8 cellular contexts compared by ENCODE assay signal in the genomic region with DNA sequence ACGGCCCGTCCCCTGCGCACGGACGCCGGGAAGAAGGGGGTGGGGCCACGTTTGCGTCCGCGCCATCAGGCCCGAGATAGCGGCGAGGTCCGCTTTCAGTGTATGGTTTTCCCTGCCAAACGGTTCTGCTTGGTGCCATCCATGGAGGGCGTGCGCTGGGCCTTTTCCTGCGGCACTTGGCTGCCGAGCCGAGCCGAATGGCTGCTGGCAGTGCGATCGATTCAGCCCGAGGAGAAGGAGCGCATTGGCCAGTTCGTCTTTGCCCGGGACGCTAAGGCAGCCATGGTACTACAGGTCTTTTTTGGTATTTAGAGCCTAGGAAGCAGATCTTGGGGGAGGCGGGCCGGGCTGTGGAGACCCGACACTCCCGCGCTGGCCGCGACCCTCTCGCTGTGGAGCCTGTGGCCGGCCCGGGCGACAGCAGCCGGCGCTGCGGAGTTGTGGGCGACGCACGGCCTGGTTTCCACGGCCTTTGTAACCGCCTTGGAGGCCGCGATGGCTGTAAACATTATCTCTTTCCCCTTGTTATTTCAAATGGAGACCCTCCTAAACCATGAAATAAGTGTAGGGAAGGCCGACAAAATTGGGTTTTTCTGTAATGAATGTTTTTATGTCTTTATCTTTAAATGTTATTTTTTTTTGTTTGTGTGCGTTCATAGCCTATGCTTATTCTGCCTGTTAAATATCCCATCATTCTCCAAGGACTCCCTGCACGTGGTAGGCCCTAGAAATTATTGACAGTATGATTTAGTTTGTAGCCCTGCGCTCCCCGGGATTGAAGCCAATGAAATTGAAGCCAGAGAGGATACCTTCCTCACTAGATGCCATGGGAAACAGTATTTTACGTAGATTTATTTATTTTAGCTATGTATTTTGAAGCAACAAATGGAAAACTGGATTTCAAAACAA. TPM values are rescaled to one million over a fixed set of nuclear protein-coding genes. Genes with fewer than 3 reads are reported as not detected.
DNase-seq lines count a peak whose midpoint lies in the region; ATAC-seq and TF ChIP-seq lines count a peak whose summit lies in the region.

A gene with protein sequence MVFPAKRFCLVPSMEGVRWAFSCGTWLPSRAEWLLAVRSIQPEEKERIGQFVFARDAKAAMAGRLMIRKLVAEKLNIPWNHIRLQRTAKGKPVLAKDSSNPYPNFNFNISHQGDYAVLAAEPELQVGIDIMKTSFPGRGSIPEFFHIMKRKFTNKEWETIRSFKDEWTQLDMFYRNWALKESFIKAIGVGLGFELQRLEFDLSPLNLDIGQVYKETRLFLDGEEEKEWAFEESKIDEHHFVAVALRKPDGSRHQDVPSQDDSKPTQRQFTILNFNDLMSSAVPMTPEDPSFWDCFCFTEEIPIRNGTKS (plus strand): TSS at position 54 of the 909 bp plus-strand sequence. CDS start 49 bp downstream, at position 103.

- peaks cover 14% of the 10 kb centered on the region; the same call in 1 of the 2 replicates for H3K4me1 ChIP-seq in HUES64 (ENCODE audit: insufficient read depth, low read length)
- peaks cover 0 to 51% (median 18%) of the 10 kb centered on the region in 4 donors for H3K4me1 ChIP-seq in tibial artery

- WGBS in HUES64, result under 1% methylated on average over 53 of the region's 55 CpGs

- peaks cover 3% of the 10 kb centered on the region for H3K27me3 Mint-ChIP-seq in endothelial cell (ENCODE audit: unreplicated experiment)

- H3K9me3 ChIP-seq in HUES64 (ENCODE audit: insufficient read depth, low read depth, low read length) (no peaks in the 10 kb centered on the region), SK-N-MC (ENCODE audit: low read depth, low read length) (no peaks in the 10 kb centered on the region), tibial artery (no peaks in the 10 kb centered on the region)

- H3K9ac ChIP-seq in HUES64 (ENCODE audit: low read depth, low read length) (peak within 1 kb of the TSS; percentile 99), SK-N-MC (ENCODE audit: insufficient read length) (peak within 1 kb of the TSS; percentile 99)

- H3K36me3 Mint-ChIP-seq in endothelial cell (ENCODE audit: low read depth, unreplicated experiment), result peaks cover 8% of the 10 kb centered on the region

- peak; percentile 19 for ATAC-seq in GM21619 (IDR thresholded peaks at IDR 0.05; ENCODE audit: unreplicated experiment)

- no peaks in the 10 kb centered on the region for H3K9me3 Mint-ChIP-seq in endothelial cell (ENCODE audit: unreplicated experiment)

- H3K27me3 ChIP-seq in HUES64 (ENCODE audit: insufficient read depth, low read length) (no peaks in the 10 kb centered on the region), tibial artery (no peaks in the 10 kb centered on the region)

- H3K27ac ChIP-seq in HUES64 (ENCODE audit: low read depth, low read length) (peak within 1 kb of the TSS; percentile 96), SK-N-MC (peak within 1 kb of the TSS; percentile 88), tibial artery (peak within 1 kb of the TSS; percentile 95 to 96)

- intact Hi-C loops in tibial artery (cut with DNase I; ENCODE audit: low total_unique reads), result loop anchor here (5.0 kb wide), 1 partner anchor 56 kb away; a partner anchor contains a TSS

- no peak for TF ChIP-seq CTCF in endothelial cell (IDR thresholded peaks at IDR 0.05; ENCODE audit: unreplicated experiment)
- TF ChIP-seq CTCF in tibial artery (IDR thresholded peaks at IDR 0.05), result no peak

- H3K27ac Mint-ChIP-seq in endothelial cell (ENCODE audit: unreplicated experiment), result peak within 1 kb of the TSS; percentile 95

- H3K36me3 ChIP-seq in HUES64 (ENCODE audit: insufficient read depth, low read length) (peaks cover 33% of the 10 kb centered on the region), SK-N-MC (ENCODE audit: insufficient read depth, low read length) (peaks cover 40% of the 10 kb centered on the region), tibial artery (peaks cover 0 to 9% (median 7%) of the 10 kb centered on the region in 3 donors)

- peak within 1 kb of the TSS; percentile 97 for H3K4me3 Mint-ChIP-seq in endothelial cell (ENCODE audit: unreplicated experiment)

- peak; percentile 62 for DNase-seq in SIG-M5 treated with dmso at 0.1 percent for 504 hours (lab: John Stamatoyannopoulos, UW; ENCODE audit: unreplicated experiment)
- no peak for DNase-seq in SIG-M5 (lab: John Stamatoyannopoulos, UW)
- DNase-seq in SK-N-MC (ENCODE audit: low read depth, low spot score), result peak; percentile 30
- peak; percentile 54 for DNase-seq in endothelial cell (ENCODE audit: low spot score)
- no peak for DNase-seq in mesenteric fat pad (ENCODE audit: low spot score)
- DNase-seq in tibial artery, result no peak

- H3K4me3 ChIP-seq in HUES64 (ENCODE audit: low read length) (peak within 1 kb of the TSS; percentile 100), SK-N-MC (peak within 1 kb of the TSS; percentile 96), tibial artery (peak within 1 kb of the TSS; percentile 84 to 85)

- H3K4me1 Mint-ChIP-seq in endothelial cell (ENCODE audit: unreplicated experiment), result peaks cover 11% of the 10 kb centered on the region

RNA-seq across cellular contexts. Expression of the gene that starts here (rescaled TPM):
- 34.6 TPM for polyA plus RNA-seq in HUES64 (2013, experiment 1 of 2)
- polyA plus RNA-seq in HUES64 (2013, experiment 2 of 2), result 39.8 TPM
- total RNA-seq in endothelial cell (ENCODE audit: unreplicated experiment) (26.7 TPM), mesenteric fat pad (21.9 TPM)

Comparison
In these comparisons a context has a peak if more than half of its experiments do, and no peak if none do; other contexts are left out.
1. DNase-seq: peak in SIG-M5 treated with dmso at 0.1 percent for 504 hours (single experiment), SK-N-MC (single experiment) and endothelial cell (single experiment); none in SIG-M5 (single experiment), mesenteric fat pad (single experiment) and tibial artery (0 of 2).
2. Peak in every context shown above with its lines, with median percentiles within 50 percentile points of each other: H3K27ac ChIP-seq and H3K4me3 ChIP-seq.